In genomic region chr16:68306633-68307032, GRCh38 we compare ENCODE assay signal across 1 cellular context.
TF ChIP-seq lines count a peak whose summit lies in the region.

No MANE protein-coding gene starts in this region.

TF ChIP-seq in HepG2, 621 proteins besides CTCF, POLR2A, EP300 and RAD21:
- TF ChIP-seq HOXA5 (CRISPR knock-in tag; IDR thresholded peaks at IDR 0.05) (no peak), ZNF121 (CRISPR knock-in tag; IDR thresholded peaks at IDR 0.05) (peak; percentile 48), ZNF24 (IDR thresholded peaks at IDR 0.05) (peak; percentile 58; the same call in 1 of the 2 replicates)
